Comparison of ENCODE assay signal across 1 cellular context in the genomic region with DNA sequence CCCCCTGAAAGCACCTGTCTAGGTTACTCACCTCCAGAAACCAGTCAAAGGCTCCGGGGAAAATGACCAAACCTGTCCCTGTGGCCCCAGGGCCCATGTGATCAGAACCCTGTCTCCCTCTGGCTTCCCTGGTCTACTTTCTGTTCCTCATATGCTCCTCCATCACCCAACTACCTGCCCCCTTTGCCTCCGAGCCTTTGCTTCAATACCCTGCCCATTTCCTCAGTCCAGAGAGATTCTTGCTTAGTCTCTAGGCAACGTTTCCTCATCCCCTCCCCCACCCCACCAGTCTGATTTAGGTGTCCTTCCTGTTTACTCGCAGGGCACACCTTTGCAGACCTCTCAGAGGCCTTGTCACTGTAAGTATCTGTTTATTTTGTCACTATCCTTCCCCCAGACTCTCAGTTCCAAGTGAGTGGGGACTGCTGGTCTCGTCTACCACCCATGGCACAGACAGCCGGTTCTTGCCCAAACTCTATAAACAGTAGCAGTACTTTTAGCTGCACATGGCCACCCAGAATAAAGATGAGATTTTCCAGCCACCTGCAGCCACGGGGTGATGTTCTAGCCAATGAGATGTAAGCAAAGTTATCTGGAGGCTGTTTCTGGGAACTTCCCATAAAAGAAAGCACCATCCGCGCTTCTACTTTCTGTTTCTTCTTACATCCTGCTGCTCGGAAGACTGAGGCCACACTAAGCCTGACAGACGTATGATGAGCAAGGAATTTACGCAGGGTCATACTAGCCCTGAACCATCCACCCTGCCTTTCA.
A peak's percentile ranks its signal among the peaks of the same experiment; 100 is the strongest.
TF ChIP-seq lines count a peak whose summit lies in the region.

No MANE protein-coding gene starts in this region.

TF ChIP-seq in GM12878, 131 proteins besides CTCF, POLR2A, EP300 and RAD21 (continued from another document and continues in another):
- TF ChIP-seq, protein P1, sequence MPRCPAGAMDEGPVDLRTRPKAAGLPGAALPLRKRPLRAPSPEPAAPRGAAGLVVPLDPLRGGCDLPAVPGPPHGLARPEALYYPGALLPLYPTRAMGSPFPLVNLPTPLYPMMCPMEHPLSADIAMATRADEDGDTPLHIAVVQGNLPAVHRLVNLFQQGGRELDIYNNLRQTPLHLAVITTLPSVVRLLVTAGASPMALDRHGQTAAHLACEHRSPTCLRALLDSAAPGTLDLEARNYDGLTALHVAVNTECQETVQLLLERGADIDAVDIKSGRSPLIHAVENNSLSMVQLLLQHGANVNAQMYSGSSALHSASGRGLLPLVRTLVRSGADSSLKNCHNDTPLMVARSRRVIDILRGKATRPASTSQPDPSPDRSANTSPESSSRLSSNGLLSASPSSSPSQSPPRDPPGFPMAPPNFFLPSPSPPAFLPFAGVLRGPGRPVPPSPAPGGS (IDR thresholded peaks at IDR 0.05; ENCODE audit: borderline replicate concordance, insufficient read depth, low read depth, low read length, poor library complexity, severe bottlenecking), result peak; percentile 55
- TF ChIP-seq SMARCA5 (IDR thresholded peaks at IDR 0.05) (peak; percentile 53; the same call in 1 of the 2 replicates), KLF5 (IDR thresholded peaks at IDR 0.05; ENCODE audit: partially characterized antibody) (no peak), CHD2 (IDR thresholded peaks at IDR 0.05; ENCODE audit: borderline replicate concordance, low read depth, low read length) (peak; percentile 90), SUPT20H (IDR thresholded peaks at IDR 0.05; ENCODE audit: borderline replicate concordance, control insufficient read depth, low read depth, low read length) (no peak), SREBF2 (IDR thresholded peaks at IDR 0.05; ENCODE audit: low read length) (no peak), EED (IDR thresholded peaks at IDR 0.05; ENCODE audit: low read depth) (peak; percentile 86), SPI1 (IDR thresholded peaks at IDR 0.05; ENCODE audit: borderline replicate concordance, insufficient read depth, low read depth, low read length) (peak; percentile 92), SMC3 (IDR thresholded peaks at IDR 0.05; ENCODE audit: borderline replicate concordance, low read length) (peak; percentile 5; the same call in 1 of the 2 replicates), TARDBP (IDR thresholded peaks at IDR 0.05; ENCODE audit: borderline replicate concordance) (no peak), ZSCAN29 (IDR thresholded peaks at IDR 0.05) (no peak), RBBP5 (conservative IDR thresholded peaks at IDR 0.05) (no peak), ATF7 (IDR thresholded peaks at IDR 0.05; ENCODE audit: low read depth) (peak; percentile 62; the same call in 1 of the 2 replicates), NRF1 (conservative IDR thresholded peaks at IDR 0.05; ENCODE audit: low read depth, low read length) (no peak), STAT3 (IDR thresholded peaks at IDR 0.05; ENCODE audit: low read depth, low read length) (no peak), DPF2 (IDR thresholded peaks at IDR 0.05) (peak; percentile 68), CBX3 (IDR thresholded peaks at IDR 0.05; ENCODE audit: borderline replicate concordance, low read depth) (no peak), CEBPB (IDR thresholded peaks at IDR 0.05; ENCODE audit: borderline replicate concordance in 1 of 2, low read depth in 2 of 2, low read length in 2 of 2) (no peak; a peak in 1 of 4 replicates), NBN (IDR thresholded peaks at IDR 0.05) (peak; percentile 86), BRCA1 (IDR thresholded peaks at IDR 0.05; ENCODE audit: low read depth, low read length) (no peak), HDAC6 (IDR thresholded peaks at IDR 0.05; ENCODE audit: unreplicated experiment) (no peak)
- TF ChIP-seq, protein P2, sequence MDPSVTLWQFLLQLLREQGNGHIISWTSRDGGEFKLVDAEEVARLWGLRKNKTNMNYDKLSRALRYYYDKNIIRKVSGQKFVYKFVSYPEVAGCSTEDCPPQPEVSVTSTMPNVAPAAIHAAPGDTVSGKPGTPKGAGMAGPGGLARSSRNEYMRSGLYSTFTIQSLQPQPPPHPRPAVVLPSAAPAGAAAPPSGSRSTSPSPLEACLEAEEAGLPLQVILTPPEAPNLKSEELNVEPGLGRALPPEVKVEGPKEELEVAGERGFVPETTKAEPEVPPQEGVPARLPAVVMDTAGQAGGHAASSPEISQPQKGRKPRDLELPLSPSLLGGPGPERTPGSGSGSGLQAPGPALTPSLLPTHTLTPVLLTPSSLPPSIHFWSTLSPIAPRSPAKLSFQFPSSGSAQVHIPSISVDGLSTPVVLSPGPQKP (IDR thresholded peaks at IDR 0.05; ENCODE audit: low read depth, low read length), result no peak
- TF ChIP-seq, protein P3, sequence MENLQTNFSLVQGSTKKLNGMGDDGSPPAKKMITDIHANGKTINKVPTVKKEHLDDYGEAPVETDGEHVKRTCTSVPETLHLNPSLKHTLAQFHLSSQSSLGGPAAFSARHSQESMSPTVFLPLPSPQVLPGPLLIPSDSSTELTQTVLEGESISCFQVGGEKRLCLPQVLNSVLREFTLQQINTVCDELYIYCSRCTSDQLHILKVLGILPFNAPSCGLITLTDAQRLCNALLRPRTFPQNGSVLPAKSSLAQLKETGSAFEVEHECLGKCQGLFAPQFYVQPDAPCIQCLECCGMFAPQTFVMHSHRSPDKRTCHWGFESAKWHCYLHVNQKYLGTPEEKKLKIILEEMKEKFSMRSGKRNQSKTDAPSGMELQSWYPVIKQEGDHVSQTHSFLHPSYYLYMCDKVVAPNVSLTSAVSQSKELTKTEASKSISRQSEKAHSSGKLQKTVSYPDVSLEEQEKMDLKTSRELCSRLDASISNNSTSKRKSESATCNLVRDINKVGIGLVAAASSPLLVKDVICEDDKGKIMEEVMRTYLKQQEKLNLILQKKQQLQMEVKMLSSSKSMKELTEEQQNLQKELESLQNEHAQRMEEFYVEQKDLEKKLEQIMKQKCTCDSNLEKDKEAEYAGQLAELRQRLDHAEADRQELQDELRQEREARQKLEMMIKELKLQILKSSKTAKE (IDR thresholded peaks at IDR 0.05; ENCODE audit: low read depth, poor library complexity, severe bottlenecking), result peak; percentile 82
- TF ChIP-seq, protein P4, sequence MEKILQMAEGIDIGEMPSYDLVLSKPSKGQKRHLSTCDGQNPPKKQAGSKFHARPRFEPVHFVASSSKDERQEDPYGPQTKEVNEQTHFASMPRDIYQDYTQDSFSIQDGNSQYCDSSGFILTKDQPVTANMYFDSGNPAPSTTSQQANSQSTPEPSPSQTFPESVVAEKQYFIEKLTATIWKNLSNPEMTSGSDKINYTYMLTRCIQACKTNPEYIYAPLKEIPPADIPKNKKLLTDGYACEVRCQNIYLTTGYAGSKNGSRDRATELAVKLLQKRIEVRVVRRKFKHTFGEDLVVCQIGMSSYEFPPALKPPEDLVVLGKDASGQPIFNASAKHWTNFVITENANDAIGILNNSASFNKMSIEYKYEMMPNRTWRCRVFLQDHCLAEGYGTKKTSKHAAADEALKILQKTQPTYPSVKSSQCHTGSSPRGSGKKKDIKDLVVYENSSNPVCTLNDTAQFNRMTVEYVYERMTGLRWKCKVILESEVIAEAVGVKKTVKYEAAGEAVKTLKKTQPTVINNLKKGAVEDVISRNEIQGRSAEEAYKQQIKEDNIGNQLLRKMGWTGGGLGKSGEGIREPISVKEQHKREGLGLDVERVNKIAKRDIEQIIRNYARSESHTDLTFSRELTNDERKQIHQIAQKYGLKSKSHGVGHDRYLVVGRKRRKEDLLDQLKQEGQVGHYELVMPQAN (conservative IDR thresholded peaks at IDR 0.05), result peak; percentile 51; the same call in 1 of the 2 replicates
- TF ChIP-seq, protein P5, sequence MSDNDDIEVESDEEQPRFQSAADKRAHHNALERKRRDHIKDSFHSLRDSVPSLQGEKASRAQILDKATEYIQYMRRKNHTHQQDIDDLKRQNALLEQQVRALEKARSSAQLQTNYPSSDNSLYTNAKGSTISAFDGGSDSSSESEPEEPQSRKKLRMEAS (IDR thresholded peaks at IDR 0.05; ENCODE audit: low read depth, low read length), result no peak
- TF ChIP-seq, protein P6, sequence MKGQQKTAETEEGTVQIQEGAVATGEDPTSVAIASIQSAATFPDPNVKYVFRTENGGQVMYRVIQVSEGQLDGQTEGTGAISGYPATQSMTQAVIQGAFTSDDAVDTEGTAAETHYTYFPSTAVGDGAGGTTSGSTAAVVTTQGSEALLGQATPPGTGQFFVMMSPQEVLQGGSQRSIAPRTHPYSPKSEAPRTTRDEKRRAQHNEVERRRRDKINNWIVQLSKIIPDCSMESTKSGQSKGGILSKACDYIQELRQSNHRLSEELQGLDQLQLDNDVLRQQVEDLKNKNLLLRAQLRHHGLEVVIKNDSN (IDR thresholded peaks at IDR 0.05; ENCODE audit: borderline replicate concordance, extremely low read length, insufficient read depth, low read depth, low read length), result peak; percentile 51
- TF ChIP-seq, protein P7, sequence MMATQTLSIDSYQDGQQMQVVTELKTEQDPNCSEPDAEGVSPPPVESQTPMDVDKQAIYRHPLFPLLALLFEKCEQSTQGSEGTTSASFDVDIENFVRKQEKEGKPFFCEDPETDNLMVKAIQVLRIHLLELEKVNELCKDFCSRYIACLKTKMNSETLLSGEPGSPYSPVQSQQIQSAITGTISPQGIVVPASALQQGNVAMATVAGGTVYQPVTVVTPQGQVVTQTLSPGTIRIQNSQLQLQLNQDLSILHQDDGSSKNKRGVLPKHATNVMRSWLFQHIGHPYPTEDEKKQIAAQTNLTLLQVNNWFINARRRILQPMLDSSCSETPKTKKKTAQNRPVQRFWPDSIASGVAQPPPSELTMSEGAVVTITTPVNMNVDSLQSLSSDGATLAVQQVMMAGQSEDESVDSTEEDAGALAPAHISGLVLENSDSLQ (IDR thresholded peaks at IDR 0.05), result peak; percentile 7
- TF ChIP-seq, protein P8, sequence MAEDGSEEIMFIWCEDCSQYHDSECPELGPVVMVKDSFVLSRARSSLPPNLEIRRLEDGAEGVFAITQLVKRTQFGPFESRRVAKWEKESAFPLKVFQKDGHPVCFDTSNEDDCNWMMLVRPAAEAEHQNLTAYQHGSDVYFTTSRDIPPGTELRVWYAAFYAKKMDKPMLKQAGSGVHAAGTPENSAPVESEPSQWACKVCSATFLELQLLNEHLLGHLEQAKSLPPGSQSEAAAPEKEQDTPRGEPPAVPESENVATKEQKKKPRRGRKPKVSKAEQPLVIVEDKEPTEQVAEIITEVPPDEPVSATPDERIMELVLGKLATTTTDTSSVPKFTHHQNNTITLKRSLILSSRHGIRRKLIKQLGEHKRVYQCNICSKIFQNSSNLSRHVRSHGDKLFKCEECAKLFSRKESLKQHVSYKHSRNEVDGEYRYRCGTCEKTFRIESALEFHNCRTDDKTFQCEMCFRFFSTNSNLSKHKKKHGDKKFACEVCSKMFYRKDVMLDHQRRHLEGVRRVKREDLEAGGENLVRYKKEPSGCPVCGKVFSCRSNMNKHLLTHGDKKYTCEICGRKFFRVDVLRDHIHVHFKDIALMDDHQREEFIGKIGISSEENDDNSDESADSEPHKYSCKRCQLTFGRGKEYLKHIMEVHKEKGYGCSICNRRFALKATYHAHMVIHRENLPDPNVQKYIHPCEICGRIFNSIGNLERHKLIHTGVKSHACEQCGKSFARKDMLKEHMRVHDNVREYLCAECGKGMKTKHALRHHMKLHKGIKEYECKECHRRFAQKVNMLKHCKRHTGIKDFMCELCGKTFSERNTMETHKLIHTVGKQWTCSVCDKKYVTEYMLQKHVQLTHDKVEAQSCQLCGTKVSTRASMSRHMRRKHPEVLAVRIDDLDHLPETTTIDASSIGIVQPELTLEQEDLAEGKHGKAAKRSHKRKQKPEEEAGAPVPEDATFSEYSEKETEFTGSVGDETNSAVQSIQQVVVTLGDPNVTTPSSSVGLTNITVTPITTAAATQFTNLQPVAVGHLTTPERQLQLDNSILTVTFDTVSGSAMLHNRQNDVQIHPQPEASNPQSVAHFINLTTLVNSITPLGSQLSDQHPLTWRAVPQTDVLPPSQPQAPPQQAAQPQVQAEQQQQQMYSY (CRISPR knock-in tag; IDR thresholded peaks at IDR 0.05), result no peak
- TF ChIP-seq, protein P9, sequence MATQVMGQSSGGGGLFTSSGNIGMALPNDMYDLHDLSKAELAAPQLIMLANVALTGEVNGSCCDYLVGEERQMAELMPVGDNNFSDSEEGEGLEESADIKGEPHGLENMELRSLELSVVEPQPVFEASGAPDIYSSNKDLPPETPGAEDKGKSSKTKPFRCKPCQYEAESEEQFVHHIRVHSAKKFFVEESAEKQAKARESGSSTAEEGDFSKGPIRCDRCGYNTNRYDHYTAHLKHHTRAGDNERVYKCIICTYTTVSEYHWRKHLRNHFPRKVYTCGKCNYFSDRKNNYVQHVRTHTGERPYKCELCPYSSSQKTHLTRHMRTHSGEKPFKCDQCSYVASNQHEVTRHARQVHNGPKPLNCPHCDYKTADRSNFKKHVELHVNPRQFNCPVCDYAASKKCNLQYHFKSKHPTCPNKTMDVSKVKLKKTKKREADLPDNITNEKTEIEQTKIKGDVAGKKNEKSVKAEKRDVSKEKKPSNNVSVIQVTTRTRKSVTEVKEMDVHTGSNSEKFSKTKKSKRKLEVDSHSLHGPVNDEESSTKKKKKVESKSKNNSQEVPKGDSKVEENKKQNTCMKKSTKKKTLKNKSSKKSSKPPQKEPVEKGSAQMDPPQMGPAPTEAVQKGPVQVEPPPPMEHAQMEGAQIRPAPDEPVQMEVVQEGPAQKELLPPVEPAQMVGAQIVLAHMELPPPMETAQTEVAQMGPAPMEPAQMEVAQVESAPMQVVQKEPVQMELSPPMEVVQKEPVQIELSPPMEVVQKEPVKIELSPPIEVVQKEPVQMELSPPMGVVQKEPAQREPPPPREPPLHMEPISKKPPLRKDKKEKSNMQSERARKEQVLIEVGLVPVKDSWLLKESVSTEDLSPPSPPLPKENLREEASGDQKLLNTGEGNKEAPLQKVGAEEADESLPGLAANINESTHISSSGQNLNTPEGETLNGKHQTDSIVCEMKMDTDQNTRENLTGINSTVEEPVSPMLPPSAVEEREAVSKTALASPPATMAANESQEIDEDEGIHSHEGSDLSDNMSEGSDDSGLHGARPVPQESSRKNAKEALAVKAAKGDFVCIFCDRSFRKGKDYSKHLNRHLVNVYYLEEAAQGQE (IDR thresholded peaks at IDR 0.05; ENCODE audit: low read depth, low read length), result no peak
- TF ChIP-seq, protein P10, sequence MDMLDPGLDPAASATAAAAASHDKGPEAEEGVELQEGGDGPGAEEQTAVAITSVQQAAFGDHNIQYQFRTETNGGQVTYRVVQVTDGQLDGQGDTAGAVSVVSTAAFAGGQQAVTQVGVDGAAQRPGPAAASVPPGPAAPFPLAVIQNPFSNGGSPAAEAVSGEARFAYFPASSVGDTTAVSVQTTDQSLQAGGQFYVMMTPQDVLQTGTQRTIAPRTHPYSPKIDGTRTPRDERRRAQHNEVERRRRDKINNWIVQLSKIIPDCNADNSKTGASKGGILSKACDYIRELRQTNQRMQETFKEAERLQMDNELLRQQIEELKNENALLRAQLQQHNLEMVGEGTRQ (IDR thresholded peaks at IDR 0.05; ENCODE audit: borderline replicate concordance, low read depth, low read length), result peak; percentile 59
